8 cellular contexts compared by ENCODE assay signal in genomic region chr22:50305658-50306566, GRCh38. TPM values are rescaled to one million over a fixed set of nuclear protein-coding genes. Genes with fewer than 3 reads are reported as not detected.
A peak's percentile ranks its signal among the peaks of the same experiment; 100 is the strongest.
DNase-seq lines count a peak whose midpoint lies in the region; ATAC-seq and TF ChIP-seq lines count a peak whose summit lies in the region.

No MANE protein-coding gene starts in this region.

- H3K4me1 ChIP-seq in liver (ENCODE audit: control insufficient read depth in 4 of 4, insufficient read depth in 4 of 4, low read length in 3 of 4) (peaks cover 24 to 73% (median 47%) of the 10 kb centered on the region in 4 donors), stomach smooth muscle (ENCODE audit: control insufficient read depth, insufficient read depth, low read length) (peaks cover 73% of the 10 kb centered on the region)

- H3K27ac ChIP-seq in liver (ENCODE audit: low read depth in 1 of 2, low read length in 2 of 2) (peak overlapping the region; percentile 85 to 90), stomach smooth muscle (ENCODE audit: low read length) (peak overlapping the region; percentile 91)

- H3K36me3 ChIP-seq in liver (ENCODE audit: control insufficient read depth in 4 of 4, insufficient read depth in 3 of 4, low read depth in 1 of 4, low read length in 3 of 4) (no peaks in the 10 kb centered on the region), stomach smooth muscle (ENCODE audit: control insufficient read depth in 2 of 2, insufficient read depth in 2 of 2, low read length in 2 of 2) (no peaks in the 10 kb centered on the region)

- TF ChIP-seq CTCF in liver (IDR thresholded peaks at IDR 0.05; ENCODE audit: low read depth, low read length, missing input control) = no peak

- 13% methylated on average over 26 of the region's 26 CpGs for WGBS in liver

- DNase-seq in NCI-H187 (lab: John Stamatoyannopoulos, UW) = peak; percentile 15 to 22
- DNase-seq in NCI-H187 treated with DMSO at 0.1 percent for 48 hours (lab: John Stamatoyannopoulos, UW) = no peak
- peak; percentile 73 for DNase-seq in HuH-7.5 (ENCODE audit: low spot score)
- peak; percentile 89 to 95 for DNase-seq in SHP77 (lab: John Stamatoyannopoulos, UW)
- DNase-seq in dermis blood vessel endothelial cell = peak; percentile 93

- H3K4me3 ChIP-seq in liver (ENCODE audit: low read depth in 1 of 3, low read length in 3 of 3) = peak overlapping the region; percentile 54 to 89 (median 65)
- peak overlapping the region; percentile 73 to 81 for H3K4me3 ChIP-seq in stomach smooth muscle (ENCODE audit: low read length in 2 of 2)

- H3K9ac ChIP-seq in liver (ENCODE audit: low read depth in 1 of 2, low read length in 2 of 2) (peak overlapping the region; percentile 57 to 78), stomach smooth muscle (ENCODE audit: low read length in 2 of 2) (peak overlapping the region; percentile 77 to 83)

- no peak for ATAC-seq in GM21423 (IDR thresholded peaks at IDR 0.05; ENCODE audit: unreplicated experiment)

- TF ChIP-seq RAD21 in liver (IDR thresholded peaks at IDR 0.05) = no peak

- H3K9me3 ChIP-seq in liver (ENCODE audit: control insufficient read depth in 4 of 4, low read length in 3 of 4) (no peaks in the 10 kb centered on the region), stomach smooth muscle (ENCODE audit: control insufficient read depth in 2 of 2, low read length in 2 of 2) (no peaks in the 10 kb centered on the region)

- H3K27me3 ChIP-seq in liver (ENCODE audit: control insufficient read depth in 4 of 4, insufficient read depth in 4 of 4, low read length in 3 of 4) = no peaks in the 10 kb centered on the region
- no peaks in the 10 kb centered on the region for H3K27me3 ChIP-seq in stomach smooth muscle (ENCODE audit: control insufficient read depth in 1 of 2, insufficient read depth in 2 of 2, low read length in 2 of 2)

TF ChIP-seq in liver, 16 proteins besides CTCF, POLR2A, EP300 and RAD21:
- TF ChIP-seq JUND (IDR thresholded peaks at IDR 0.05) = peak in 1 of 2 donors; percentile 59
- no peak for TF ChIP-seq SP1 (IDR thresholded peaks at IDR 0.05)
- TF ChIP-seq HNF4A (conservative IDR thresholded peaks at IDR 0.05) = peak in 1 of 2 donors; percentile 62
- TF ChIP-seq GABPA (IDR thresholded peaks at IDR 0.05 in 1 of 2, conservative IDR thresholded peaks at IDR 0.05 in 1 of 2) = peak in 1 of 2 donors; percentile 57
- TF ChIP-seq EGR1 (IDR thresholded peaks at IDR 0.05; ENCODE audit: low read depth in 2 of 2) = peak in 1 of 2 donors; percentile 61
- no peak for TF ChIP-seq ATF3 (IDR thresholded peaks at IDR 0.05)
- TF ChIP-seq RXRA (IDR thresholded peaks at IDR 0.05) = peak; percentile 14 to 44
- TF ChIP-seq MAX (IDR thresholded peaks at IDR 0.05) = no peak
- TF ChIP-seq NR2F2 (IDR thresholded peaks at IDR 0.05) = peak; percentile 25
- TF ChIP-seq YY1 (IDR thresholded peaks at IDR 0.05) = peak; percentile 34
- peak; percentile 41 for TF ChIP-seq REST (IDR thresholded peaks at IDR 0.05)

RNA-seq across cellular contexts. Expression of gene PLXNB2, which starts 1.5 kb away (rescaled TPM):
- 96.1 and 135 TPM in 2 replicates for total RNA-seq in dermis blood vessel endothelial cell
- 10 to 100 TPM; 28.8 to 95.7 TPM for total RNA-seq in liver
- 10 to 100 TPM; 60.1 to 87.8 TPM for polyA plus RNA-seq in liver

RNA-seq across cellular contexts. Expression of gene DENND6B, which starts 20.9 kb away (rescaled TPM):
- total RNA-seq in dermis blood vessel endothelial cell (1.3 and 3.6 TPM in 2 replicates), liver (1 to 10 TPM; 1.1 to 1.2 TPM)
- 1 to 10 TPM in 1 of 2 donors, under 1 TPM in 1; 0.86 to 1.0 TPM for polyA plus RNA-seq in liver

RNA-seq across cellular contexts. Expression of gene MAPK11, which starts 35.7 kb away (rescaled TPM):
- total RNA-seq in dermis blood vessel endothelial cell (21.4 and 41.7 TPM in 2 replicates), liver (1 to 10 TPM in 1 of 2 donors, under 1 TPM in 1; 0.65 to 1.2 TPM)
- polyA plus RNA-seq in liver = 1 to 10 TPM in 1 of 2 donors, under 1 TPM in 1; 0.83 to 2.0 TPM

RNA-seq across cellular contexts. Expression of gene PPP6R2, which starts 37.2 kb away (rescaled TPM):
- total RNA-seq in dermis blood vessel endothelial cell = 67.0 and 82.9 TPM in 2 replicates
- total RNA-seq in liver = 100 to 1,000 TPM in 1 of 2 donors, 10 to 100 TPM in 1; 51.7 to 117 TPM
- 10 to 100 TPM; 28.8 to 42.6 TPM for polyA plus RNA-seq in liver

RNA-seq across cellular contexts. Expression of gene MAPK12, which starts 44.4 kb away (rescaled TPM):
- total RNA-seq in dermis blood vessel endothelial cell = 73.4 and 118 TPM in 2 replicates
- 1 to 10 TPM; 2.3 to 2.8 TPM for total RNA-seq in liver
- polyA plus RNA-seq in liver = 1 to 10 TPM in 1 of 2 donors, under 1 TPM in 1; 0.83 to 1.5 TPM

Comparison
In these comparisons a context has a peak if more than half of its experiments do, and no peak if none do; other contexts are left out.
1. RNA of gene MAPK11, which starts 35.7 kb away (total RNA-seq): 21.4 to 41.7 TPM in dermis blood vessel endothelial cell; 0.65 to 1.2 TPM in liver; every median in the first group is over 10 times any median in the second.